In the genomic region with DNA sequence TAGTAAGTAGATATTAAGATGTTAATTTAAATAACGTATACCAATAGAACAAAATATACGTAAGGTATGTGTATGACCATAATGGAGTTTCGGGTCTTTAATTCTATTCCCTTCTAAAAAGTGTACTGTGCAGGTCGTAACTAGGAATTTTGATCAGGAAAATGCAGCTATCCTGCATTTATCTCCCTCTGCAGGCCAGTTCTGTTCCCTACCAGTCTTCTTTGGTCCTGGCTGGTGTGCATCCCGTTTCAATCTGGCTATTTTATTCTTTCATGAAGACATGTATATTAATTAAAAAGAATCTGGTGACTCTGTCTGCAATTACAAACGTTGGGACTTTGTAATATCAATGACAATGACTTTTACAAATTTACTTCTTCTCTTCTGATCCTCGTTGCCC, we compare ENCODE assay signal across 17 cellular contexts.
"Had no signal": no experiment of that assay in that cellular context is flagged by ENCODE, and none has a peak within 500 bp of the region (broad histone marks: within the 10 kb centered on the region; RNA-seq: fewer than 3 reads in every experiment).

No MANE protein-coding gene starts in this region.

- H3K4me3 ChIP-seq: colonic mucosa, left ventricle myocardium inferior, suprapubic skin had no signal

- H3K27ac ChIP-seq: colonic mucosa, left ventricle myocardium inferior, suprapubic skin had no signal

- H3K4me1 Mint-ChIP-seq: memory B cell, natural killer cell, T-helper 17 cell had no signal

- H3K27me3 ChIP-seq: colonic mucosa, suprapubic skin had no signal

- H3K27me3 Mint-ChIP-seq: activated naive CD8-positive, alpha-beta T cell; memory B cell; stimulated activated naive CD8-positive, alpha-beta T cell treated with anti-CD3 and anti-CD28 coated beads, Interleukin-15, Interleukin-2, amounts not matched to agents 100 ng/mL and 50 ng/mL, for 24 hours; T-helper 17 cell had no signal

- H3K27ac Mint-ChIP-seq: activated naive CD8-positive, alpha-beta T cell; memory B cell; natural killer cell; stimulated activated naive CD8-positive, alpha-beta T cell treated with anti-CD3 and anti-CD28 coated beads, Interleukin-15, Interleukin-2, amounts not matched to agents 100 ng/mL and 50 ng/mL, for 24 hours; T-helper 17 cell had no signal

- H3K9me3 ChIP-seq: colonic mucosa, suprapubic skin had no signal

- H3K4me3 Mint-ChIP-seq: activated naive CD8-positive, alpha-beta T cell; memory B cell; natural killer cell; stimulated activated naive CD8-positive, alpha-beta T cell treated with anti-CD3 and anti-CD28 coated beads, Interleukin-15, Interleukin-2, amounts not matched to agents 100 ng/mL and 50 ng/mL, for 24 hours; T-helper 17 cell had no signal

- H3K4me1 ChIP-seq: colonic mucosa, left ventricle myocardium inferior, suprapubic skin had no signal

- DNase-seq: activated CD4-positive, alpha-beta T cell treated with anti-CD3 and anti-CD28 coated beads, Interleukin-2, amount 50 U/mL, for 1 hour; activated CD4-positive, CD25-positive, alpha-beta regulatory T cell; activated CD8-positive, alpha-beta memory T cell treated with anti-CD3 and anti-CD28 coated beads for 24 hours; activated gamma-delta T cell treated with Interleukin-2 at 50 U/mL for 16 hours; amniotic stem cell; colonic mucosa; foreskin fibroblast; left ventricle myocardium inferior; natural killer cell; occipital lobe; T-helper 17 cell; trophoblast cell had no signal

- ATAC-seq: natural killer cell, sciatic nerve, T-helper 17 cell had no signal

- H3K36me3 ChIP-seq: colonic mucosa, left ventricle myocardium inferior, suprapubic skin had no signal

- H3K36me3 Mint-ChIP-seq: activated naive CD8-positive, alpha-beta T cell; memory B cell; natural killer cell had no signal
